Comparison of ENCODE assay signal across 1 cellular context in the genomic region with DNA sequence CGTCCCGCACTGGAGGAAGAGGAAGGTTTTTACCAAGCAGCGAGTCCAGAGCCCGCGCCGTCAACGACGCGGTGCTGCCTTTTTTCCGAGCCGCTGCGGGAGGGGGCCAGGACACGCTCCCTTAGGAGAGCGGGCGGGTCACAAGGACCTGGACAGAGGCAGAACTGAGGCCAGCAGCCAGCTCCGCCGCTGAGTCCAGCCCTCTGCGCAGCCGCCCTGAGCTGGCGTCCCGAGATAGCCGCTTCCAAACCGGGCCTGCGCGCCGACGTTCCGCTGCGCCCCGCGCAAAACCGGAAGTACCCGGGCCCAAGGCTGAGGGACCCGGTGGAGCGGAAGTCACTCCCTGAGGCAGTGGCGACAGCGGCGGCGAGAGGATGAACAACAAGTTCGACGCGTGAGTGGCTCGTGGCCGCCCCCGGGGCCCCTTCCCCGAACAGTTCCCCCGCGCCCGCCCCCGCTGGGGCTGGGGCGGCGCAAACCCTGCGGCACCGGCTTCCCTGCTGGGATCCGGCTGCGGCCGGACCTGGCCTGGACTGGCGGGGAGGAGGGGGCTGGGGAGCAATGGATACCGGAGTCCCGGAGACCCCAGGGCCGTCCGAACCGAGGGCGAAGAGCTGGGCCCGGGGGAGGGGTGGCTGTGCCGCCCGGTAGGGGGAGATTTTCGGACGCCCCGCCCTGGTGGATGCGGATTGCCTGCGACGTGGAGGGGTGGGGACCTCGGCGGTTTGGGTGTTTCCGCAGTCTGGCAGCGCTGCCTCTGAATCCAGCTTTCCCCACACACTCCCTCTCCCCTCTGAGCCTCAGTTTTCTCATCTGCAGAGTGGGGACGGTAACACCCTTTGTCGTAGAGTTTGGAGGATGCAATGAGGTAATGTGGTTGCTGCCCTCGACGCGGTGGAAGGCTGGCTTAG.
TF ChIP-seq lines count a peak whose summit lies in the region.

A gene with protein sequence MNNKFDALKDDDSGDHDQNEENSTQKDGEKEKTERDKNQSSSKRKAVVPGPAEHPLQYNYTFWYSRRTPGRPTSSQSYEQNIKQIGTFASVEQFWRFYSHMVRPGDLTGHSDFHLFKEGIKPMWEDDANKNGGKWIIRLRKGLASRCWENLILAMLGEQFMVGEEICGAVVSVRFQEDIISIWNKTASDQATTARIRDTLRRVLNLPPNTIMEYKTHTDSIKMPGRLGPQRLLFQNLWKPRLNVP (plus strand): TSS at position 339 of the 911 bp plus-strand sequence. CDS start 36 bp downstream, at position 375.
A gene (minus strand): TSS at position 207 of the 911 bp plus-strand sequence. CDS start 675 bp downstream, outside the sequence.

TF ChIP-seq in HepG2, 621 proteins besides CTCF, POLR2A, EP300 and RAD21 (continued from another document and continues in another):
- no peak for TF ChIP-seq NR1H2 (CRISPR knock-in tag; IDR thresholded peaks at IDR 0.05; ENCODE audit: borderline replicate concordance, low read depth)
- TF ChIP-seq NR2F1 (CRISPR knock-in tag; IDR thresholded peaks at IDR 0.05) = no peak; a peak in 2 of 4 replicates
- peak; percentile 93 for TF ChIP-seq MTA1 (CRISPR knock-in tag; IDR thresholded peaks at IDR 0.05; ENCODE audit: borderline replicate concordance)
- TF ChIP-seq, protein P1, sequence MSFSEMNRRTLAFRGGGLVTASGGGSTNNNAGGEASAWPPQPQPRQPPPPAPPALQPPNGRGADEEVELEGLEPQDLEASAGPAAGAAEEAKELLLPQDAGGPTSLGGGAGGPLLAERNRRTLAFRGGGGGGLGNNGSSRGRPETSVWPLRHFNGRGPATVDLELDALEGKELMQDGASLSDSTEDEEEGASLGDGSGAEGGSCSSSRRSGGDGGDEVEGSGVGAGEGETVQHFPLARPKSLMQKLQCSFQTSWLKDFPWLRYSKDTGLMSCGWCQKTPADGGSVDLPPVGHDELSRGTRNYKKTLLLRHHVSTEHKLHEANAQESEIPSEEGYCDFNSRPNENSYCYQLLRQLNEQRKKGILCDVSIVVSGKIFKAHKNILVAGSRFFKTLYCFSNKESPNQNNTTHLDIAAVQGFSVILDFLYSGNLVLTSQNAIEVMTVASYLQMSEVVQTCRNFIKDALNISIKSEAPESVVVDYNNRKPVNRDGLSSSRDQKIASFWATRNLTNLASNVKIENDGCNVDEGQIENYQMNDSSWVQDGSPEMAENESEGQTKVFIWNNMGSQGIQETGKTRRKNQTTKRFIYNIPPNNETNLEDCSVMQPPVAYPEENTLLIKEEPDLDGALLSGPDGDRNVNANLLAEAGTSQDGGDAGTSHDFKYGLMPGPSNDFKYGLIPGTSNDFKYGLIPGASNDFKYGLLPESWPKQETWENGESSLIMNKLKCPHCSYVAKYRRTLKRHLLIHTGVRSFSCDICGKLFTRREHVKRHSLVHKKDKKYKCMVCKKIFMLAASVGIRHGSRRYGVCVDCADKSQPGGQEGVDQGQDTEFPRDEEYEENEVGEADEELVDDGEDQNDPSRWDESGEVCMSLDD (CRISPR knock-in tag; IDR thresholded peaks at IDR 0.05; ENCODE audit: borderline replicate concordance) = peak; percentile 91
- TF ChIP-seq TARDBP (CRISPR knock-in tag; IDR thresholded peaks at IDR 0.05) = peak; percentile 99
- TF ChIP-seq, protein P2, sequence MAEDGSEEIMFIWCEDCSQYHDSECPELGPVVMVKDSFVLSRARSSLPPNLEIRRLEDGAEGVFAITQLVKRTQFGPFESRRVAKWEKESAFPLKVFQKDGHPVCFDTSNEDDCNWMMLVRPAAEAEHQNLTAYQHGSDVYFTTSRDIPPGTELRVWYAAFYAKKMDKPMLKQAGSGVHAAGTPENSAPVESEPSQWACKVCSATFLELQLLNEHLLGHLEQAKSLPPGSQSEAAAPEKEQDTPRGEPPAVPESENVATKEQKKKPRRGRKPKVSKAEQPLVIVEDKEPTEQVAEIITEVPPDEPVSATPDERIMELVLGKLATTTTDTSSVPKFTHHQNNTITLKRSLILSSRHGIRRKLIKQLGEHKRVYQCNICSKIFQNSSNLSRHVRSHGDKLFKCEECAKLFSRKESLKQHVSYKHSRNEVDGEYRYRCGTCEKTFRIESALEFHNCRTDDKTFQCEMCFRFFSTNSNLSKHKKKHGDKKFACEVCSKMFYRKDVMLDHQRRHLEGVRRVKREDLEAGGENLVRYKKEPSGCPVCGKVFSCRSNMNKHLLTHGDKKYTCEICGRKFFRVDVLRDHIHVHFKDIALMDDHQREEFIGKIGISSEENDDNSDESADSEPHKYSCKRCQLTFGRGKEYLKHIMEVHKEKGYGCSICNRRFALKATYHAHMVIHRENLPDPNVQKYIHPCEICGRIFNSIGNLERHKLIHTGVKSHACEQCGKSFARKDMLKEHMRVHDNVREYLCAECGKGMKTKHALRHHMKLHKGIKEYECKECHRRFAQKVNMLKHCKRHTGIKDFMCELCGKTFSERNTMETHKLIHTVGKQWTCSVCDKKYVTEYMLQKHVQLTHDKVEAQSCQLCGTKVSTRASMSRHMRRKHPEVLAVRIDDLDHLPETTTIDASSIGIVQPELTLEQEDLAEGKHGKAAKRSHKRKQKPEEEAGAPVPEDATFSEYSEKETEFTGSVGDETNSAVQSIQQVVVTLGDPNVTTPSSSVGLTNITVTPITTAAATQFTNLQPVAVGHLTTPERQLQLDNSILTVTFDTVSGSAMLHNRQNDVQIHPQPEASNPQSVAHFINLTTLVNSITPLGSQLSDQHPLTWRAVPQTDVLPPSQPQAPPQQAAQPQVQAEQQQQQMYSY (CRISPR knock-in tag; IDR thresholded peaks at IDR 0.05) = peak; percentile 70
- TF ChIP-seq GATAD1 (CRISPR knock-in tag; IDR thresholded peaks at IDR 0.05) = peak; percentile 96
- peak; percentile 92 for TF ChIP-seq HNRNPUL1 (IDR thresholded peaks at IDR 0.05; ENCODE audit: low read depth, low read length)
- TF ChIP-seq SALL1 (CRISPR knock-in tag; IDR thresholded peaks at IDR 0.05) = peak; percentile 99
- peak; percentile 98; the same call in 1 of the 2 replicates for TF ChIP-seq ZNF616 (CRISPR knock-in tag; IDR thresholded peaks at IDR 0.05; ENCODE audit: low read depth)
- TF ChIP-seq RARA (CRISPR knock-in tag; IDR thresholded peaks at IDR 0.05) = peak; percentile 66
- TF ChIP-seq SMAD3 (CRISPR knock-in tag; IDR thresholded peaks at IDR 0.05) = peak; percentile 99
- TF ChIP-seq KDM6A (CRISPR knock-in tag; IDR thresholded peaks at IDR 0.05; ENCODE audit: low read depth) = no peak
- TF ChIP-seq ZNF607 (CRISPR knock-in tag; IDR thresholded peaks at IDR 0.05; ENCODE audit: borderline replicate concordance) = peak; percentile 100
- peak; percentile 93 for TF ChIP-seq TP53 (CRISPR knock-in tag; conservative IDR thresholded peaks at IDR 0.05)
- peak; percentile 64 for TF ChIP-seq KLF9 (CRISPR knock-in tag; IDR thresholded peaks at IDR 0.05; ENCODE audit: low read depth)
- no peak for TF ChIP-seq SRSF4 (IDR thresholded peaks at IDR 0.05; ENCODE audit: low read depth, low read length, poor library complexity, severe bottlenecking)
- no peak for TF ChIP-seq HNRNPH1 (optimal IDR thresholded peaks at IDR 0.05; ENCODE audit: low read depth, low read length)
- 0 out of 2 replicates have a peak, but pooled peaks have one; percentile 90 for TF ChIP-seq KLF11 (CRISPR knock-in tag; IDR thresholded peaks at IDR 0.05)
- TF ChIP-seq MIER2 (CRISPR knock-in tag; IDR thresholded peaks at IDR 0.05) = peak; percentile 83
- TF ChIP-seq, protein P3, sequence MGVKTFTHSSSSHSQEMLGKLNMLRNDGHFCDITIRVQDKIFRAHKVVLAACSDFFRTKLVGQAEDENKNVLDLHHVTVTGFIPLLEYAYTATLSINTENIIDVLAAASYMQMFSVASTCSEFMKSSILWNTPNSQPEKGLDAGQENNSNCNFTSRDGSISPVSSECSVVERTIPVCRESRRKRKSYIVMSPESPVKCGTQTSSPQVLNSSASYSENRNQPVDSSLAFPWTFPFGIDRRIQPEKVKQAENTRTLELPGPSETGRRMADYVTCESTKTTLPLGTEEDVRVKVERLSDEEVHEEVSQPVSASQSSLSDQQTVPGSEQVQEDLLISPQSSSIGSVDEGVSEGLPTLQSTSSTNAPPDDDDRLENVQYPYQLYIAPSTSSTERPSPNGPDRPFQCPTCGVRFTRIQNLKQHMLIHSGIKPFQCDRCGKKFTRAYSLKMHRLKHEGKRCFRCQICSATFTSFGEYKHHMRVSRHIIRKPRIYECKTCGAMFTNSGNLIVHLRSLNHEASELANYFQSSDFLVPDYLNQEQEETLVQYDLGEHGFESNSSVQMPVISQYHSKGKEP (CRISPR knock-in tag; IDR thresholded peaks at IDR 0.05) = peak; percentile 93; the same call in 1 of the 2 replicates
- TF ChIP-seq MAFK (conservative IDR thresholded peaks at IDR 0.05 in 1 of 2, IDR thresholded peaks at IDR 0.05 in 1 of 2; ENCODE audit: low read length in 2 of 2) = no peak
- TF ChIP-seq, protein P4, sequence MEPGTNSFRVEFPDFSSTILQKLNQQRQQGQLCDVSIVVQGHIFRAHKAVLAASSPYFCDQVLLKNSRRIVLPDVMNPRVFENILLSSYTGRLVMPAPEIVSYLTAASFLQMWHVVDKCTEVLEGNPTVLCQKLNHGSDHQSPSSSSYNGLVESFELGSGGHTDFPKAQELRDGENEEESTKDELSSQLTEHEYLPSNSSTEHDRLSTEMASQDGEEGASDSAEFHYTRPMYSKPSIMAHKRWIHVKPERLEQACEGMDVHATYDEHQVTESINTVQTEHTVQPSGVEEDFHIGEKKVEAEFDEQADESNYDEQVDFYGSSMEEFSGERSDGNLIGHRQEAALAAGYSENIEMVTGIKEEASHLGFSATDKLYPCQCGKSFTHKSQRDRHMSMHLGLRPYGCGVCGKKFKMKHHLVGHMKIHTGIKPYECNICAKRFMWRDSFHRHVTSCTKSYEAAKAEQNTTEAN (CRISPR knock-in tag; conservative IDR thresholded peaks at IDR 0.05) = peak; percentile 98
- TF ChIP-seq, protein P5, sequence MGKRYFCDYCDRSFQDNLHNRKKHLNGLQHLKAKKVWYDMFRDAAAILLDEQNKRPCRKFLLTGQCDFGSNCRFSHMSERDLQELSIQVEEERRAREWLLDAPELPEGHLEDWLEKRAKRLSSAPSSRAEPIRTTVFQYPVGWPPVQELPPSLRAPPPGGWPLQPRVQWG (CRISPR knock-in tag; IDR thresholded peaks at IDR 0.05; ENCODE audit: borderline replicate concordance, low read depth) = no peak
- TF ChIP-seq ZNF251 (CRISPR knock-in tag; IDR thresholded peaks at IDR 0.05) = 0 out of 2 replicates have a peak, but pooled peaks have one; percentile 72
- TF ChIP-seq JARID2 (CRISPR knock-in tag; IDR thresholded peaks at IDR 0.05; ENCODE audit: insufficient replicate concordance) = no peak
- TF ChIP-seq GATA4 (IDR thresholded peaks at IDR 0.05; ENCODE audit: borderline replicate concordance, low read depth) = peak; percentile 71
- peak; percentile 41 for TF ChIP-seq ZNF615 (CRISPR knock-in tag; IDR thresholded peaks at IDR 0.05; ENCODE audit: borderline replicate concordance)
- TF ChIP-seq, protein P6, sequence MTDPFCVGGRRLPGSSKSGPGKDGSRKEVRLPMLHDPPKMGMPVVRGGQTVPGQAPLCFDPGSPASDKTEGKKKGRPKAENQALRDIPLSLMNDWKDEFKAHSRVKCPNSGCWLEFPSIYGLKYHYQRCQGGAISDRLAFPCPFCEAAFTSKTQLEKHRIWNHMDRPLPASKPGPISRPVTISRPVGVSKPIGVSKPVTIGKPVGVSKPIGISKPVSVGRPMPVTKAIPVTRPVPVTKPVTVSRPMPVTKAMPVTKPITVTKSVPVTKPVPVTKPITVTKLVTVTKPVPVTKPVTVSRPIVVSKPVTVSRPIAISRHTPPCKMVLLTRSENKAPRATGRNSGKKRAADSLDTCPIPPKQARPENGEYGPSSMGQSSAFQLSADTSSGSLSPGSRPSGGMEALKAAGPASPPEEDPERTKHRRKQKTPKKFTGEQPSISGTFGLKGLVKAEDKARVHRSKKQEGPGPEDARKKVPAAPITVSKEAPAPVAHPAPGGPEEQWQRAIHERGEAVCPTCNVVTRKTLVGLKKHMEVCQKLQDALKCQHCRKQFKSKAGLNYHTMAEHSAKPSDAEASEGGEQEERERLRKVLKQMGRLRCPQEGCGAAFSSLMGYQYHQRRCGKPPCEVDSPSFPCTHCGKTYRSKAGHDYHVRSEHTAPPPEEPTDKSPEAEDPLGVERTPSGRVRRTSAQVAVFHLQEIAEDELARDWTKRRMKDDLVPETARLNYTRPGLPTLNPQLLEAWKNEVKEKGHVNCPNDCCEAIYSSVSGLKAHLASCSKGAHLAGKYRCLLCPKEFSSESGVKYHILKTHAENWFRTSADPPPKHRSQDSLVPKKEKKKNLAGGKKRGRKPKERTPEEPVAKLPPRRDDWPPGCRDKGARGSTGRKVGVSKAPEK (CRISPR knock-in tag; IDR thresholded peaks at IDR 0.05; ENCODE audit: borderline replicate concordance) = peak; percentile 78; the same call in 1 of the 2 replicates
- peak; percentile 86 for TF ChIP-seq EEA1 (CRISPR knock-in tag; IDR thresholded peaks at IDR 0.05; ENCODE audit: borderline replicate concordance)
- TF ChIP-seq FIP1L1 (IDR thresholded peaks at IDR 0.05; ENCODE audit: borderline replicate concordance, insufficient read depth, low read depth, low read length) = peak; percentile 75
- peak; percentile 99 for TF ChIP-seq ZNF552 (CRISPR knock-in tag; IDR thresholded peaks at IDR 0.05; ENCODE audit: borderline replicate concordance)
- TF ChIP-seq, protein P7, sequence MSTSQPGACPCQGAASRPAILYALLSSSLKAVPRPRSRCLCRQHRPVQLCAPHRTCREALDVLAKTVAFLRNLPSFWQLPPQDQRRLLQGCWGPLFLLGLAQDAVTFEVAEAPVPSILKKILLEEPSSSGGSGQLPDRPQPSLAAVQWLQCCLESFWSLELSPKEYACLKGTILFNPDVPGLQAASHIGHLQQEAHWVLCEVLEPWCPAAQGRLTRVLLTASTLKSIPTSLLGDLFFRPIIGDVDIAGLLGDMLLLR (CRISPR knock-in tag; IDR thresholded peaks at IDR 0.05) = peak; percentile 98
